17 cellular contexts compared by ENCODE assay signal in genomic region chr17:17117923-17118322, GRCh38.
A peak's percentile ranks its signal among the peaks of the same experiment; 100 is the strongest.
DNase-seq lines count a peak whose midpoint lies in the region; FAIRE-seq and TF ChIP-seq lines count a peak whose summit lies in the region.
"Had no signal": no experiment of that assay in that cellular context is flagged by ENCODE, and none has a peak within 500 bp of the region (broad histone marks: within the 10 kb centered on the region; RNA-seq: fewer than 3 reads in every experiment).

No MANE protein-coding gene starts in this region.

- no peak overlapping the region for H3K9ac ChIP-seq in kidney (ENCODE audit: low read length in 2 of 2)
- H3K9ac ChIP-seq: SK-N-SH had no signal

- H3K27me3 ChIP-seq in CD8-positive, alpha-beta memory T cell (ENCODE audit: insufficient read depth, low read length, poor library complexity, severe bottlenecking), result no peaks in the 10 kb centered on the region
- H3K27me3 ChIP-seq: hepatocyte, suprapubic skin had no signal

- POLR2A ChIA-PET in CD8-positive, alpha-beta memory T cell (lab: Charles Lee), result no interaction called here

- H3K27me3 Mint-ChIP-seq in activated CD4-positive, alpha-beta T cell treated with anti-CD3 and anti-CD28 coated beads, Interleukin-2, amount 10 ng/mL, durations not matched to agents 24 days and 14 days, result no peaks in the 10 kb centered on the region
- H3K27me3 Mint-ChIP-seq in CD8-positive, alpha-beta memory T cell, result peaks cover 0 to 1% of the 10 kb centered on the region in 2 donors
- no peaks in the 10 kb centered on the region for H3K27me3 Mint-ChIP-seq in nephron (ENCODE audit: low read depth)
- H3K27me3 Mint-ChIP-seq: dendritic cell treated with granulocyte-macrophage colony-stimulating factor and Interleukin-4, amounts not matched to agents 40 ng/mL and 50 ng/mL, for 4 days; progenitor cell of endocrine pancreas had no signal

- no peaks in the 10 kb centered on the region for H3K36me3 ChIP-seq in CD8-positive, alpha-beta memory T cell (ENCODE audit: insufficient read depth, low read length)
- no peaks in the 10 kb centered on the region for H3K36me3 ChIP-seq in kidney (ENCODE audit: control insufficient read depth in 1 of 2, insufficient read depth in 2 of 2, low read length in 2 of 2)
- H3K36me3 ChIP-seq: suprapubic skin had no signal

- H3K27ac Mint-ChIP-seq in activated CD4-positive, alpha-beta T cell treated with anti-CD3 and anti-CD28 coated beads, Interleukin-2, amount 10 ng/mL, durations not matched to agents 24 days and 14 days, result peak overlapping the region; percentile 42
- H3K27ac Mint-ChIP-seq in CD8-positive, alpha-beta memory T cell, result peak overlapping the region; percentile 65 to 98 (median 94)
- H3K27ac Mint-ChIP-seq in nephron, result peak overlapping the region in 2 of 3 experiments; percentile 62 to 95
- H3K27ac Mint-ChIP-seq: dendritic cell treated with granulocyte-macrophage colony-stimulating factor and Interleukin-4, amounts not matched to agents 40 ng/mL and 50 ng/mL, for 4 days; progenitor cell of endocrine pancreas had no signal

- no peaks in the 10 kb centered on the region for H3K9me3 Mint-ChIP-seq in activated CD4-positive, alpha-beta T cell treated with anti-CD3 and anti-CD28 coated beads, Interleukin-2, amount 10 ng/mL, durations not matched to agents 24 days and 14 days
- no peaks in the 10 kb centered on the region for H3K9me3 Mint-ChIP-seq in CD8-positive, alpha-beta memory T cell
- H3K9me3 Mint-ChIP-seq in nephron, result no peaks in the 10 kb centered on the region
- H3K9me3 Mint-ChIP-seq: dendritic cell treated with granulocyte-macrophage colony-stimulating factor and Interleukin-4, amounts not matched to agents 40 ng/mL and 50 ng/mL, for 4 days had no signal

- H3K36me3 Mint-ChIP-seq in activated CD4-positive, alpha-beta T cell treated with anti-CD3 and anti-CD28 coated beads, Interleukin-2, amount 10 ng/mL, durations not matched to agents 24 days and 14 days (ENCODE audit: low read depth), result peaks cover 4% of the 10 kb centered on the region
- H3K36me3 Mint-ChIP-seq in CD8-positive, alpha-beta memory T cell, result no peaks in the 10 kb centered on the region
- no peaks in the 10 kb centered on the region for H3K36me3 Mint-ChIP-seq in nephron (ENCODE audit: low read depth)

- peak overlapping the region; percentile 64 for H3K27ac ChIP-seq in CD8-positive, alpha-beta memory T cell (ENCODE audit: low read depth, low read length)
- H3K27ac ChIP-seq in caudate nucleus (ENCODE audit: low read depth, low read length), result peak overlapping the region; percentile 28
- H3K27ac ChIP-seq in kidney (ENCODE audit: low read depth in 2 of 2, low read length in 2 of 2), result no peak overlapping the region

- no peak overlapping the region for H3K4me3 ChIP-seq in CD8-positive, alpha-beta memory T cell (ENCODE audit: low read length)
- no peak overlapping the region for H3K4me3 ChIP-seq in kidney (ENCODE audit: low read length in 2 of 2)
- H3K4me3 ChIP-seq: hepatocyte, suprapubic skin had no signal

- H3K4me3 Mint-ChIP-seq in activated CD4-positive, alpha-beta T cell treated with anti-CD3 and anti-CD28 coated beads, Interleukin-2, amount 10 ng/mL, durations not matched to agents 24 days and 14 days, result no peak overlapping the region
- peak overlapping the region in 4 of 7 donors; percentile 15 to 54 (median 26) for H3K4me3 Mint-ChIP-seq in CD8-positive, alpha-beta memory T cell
- no peak overlapping the region for H3K4me3 Mint-ChIP-seq in nephron
- H3K4me3 Mint-ChIP-seq: dendritic cell treated with granulocyte-macrophage colony-stimulating factor and Interleukin-4, amounts not matched to agents 40 ng/mL and 50 ng/mL, for 4 days had no signal

- intact Hi-C loops in activated CD4-positive, alpha-beta T cell treated with anti-CD3 and anti-CD28 coated beads, Interleukin-2, amount 10 ng/mL, durations not matched to agents 24 days and 14 days (cut with micrococcal nuclease), result loop anchor here (5.0 kb wide), 2 partner anchors 59 to 76 kb away; partner anchors contain the start of gene MPRIP
- intact Hi-C loops in kidney (cut with DNase I), result no loop called here

- H3K4me1 ChIP-seq in CD8-positive, alpha-beta memory T cell (ENCODE audit: insufficient read depth, low read length), result peaks cover 75% of the 10 kb centered on the region
- peaks cover 31 to 53% of the 10 kb centered on the region in 2 donors for H3K4me1 ChIP-seq in kidney (ENCODE audit: control insufficient read depth in 1 of 2, insufficient read depth in 1 of 2, low read depth in 1 of 2, low read length in 2 of 2)

- TF ChIP-seq CTCF in nephron (IDR thresholded peaks at IDR 0.05; ENCODE audit: unreplicated experiment in 3 of 3) (no peak), kidney (IDR thresholded peaks at IDR 0.05; ENCODE audit: borderline replicate concordance, extremely low read depth, insufficient read depth) (no peak)

- no peaks in the 10 kb centered on the region for H3K9me3 ChIP-seq in CD8-positive, alpha-beta memory T cell (ENCODE audit: low read length)
- no peaks in the 10 kb centered on the region for H3K9me3 ChIP-seq in kidney (ENCODE audit: control insufficient read depth in 1 of 2, low read length in 2 of 2)
- H3K9me3 ChIP-seq: SK-N-SH, suprapubic skin had no signal

- no peak for FAIRE-seq in kidney (lab: Jason Lieb, UNC)
- FAIRE-seq: D721Med had no signal

- DNase-seq in activated CD4-positive, alpha-beta T cell treated with anti-CD3 and anti-CD28 coated beads, Interleukin-2, amount 10 ng/mL, durations not matched to agents 24 days and 14 days, result no peak
- DNase-seq in activated CD4-positive, alpha-beta T cell treated with anti-CD3 and anti-CD28 coated beads for 48 hours, result no peak
- no peak for DNase-seq in CD8-positive, alpha-beta memory T cell
- DNase-seq in caudate nucleus (lab: John Stamatoyannopoulos, UW) (no peak), globus pallidus (ENCODE audit: low spot score) (no peak), Kasumi-1 (lab: John Stamatoyannopoulos, UW) (no peak), kidney (no peak)
- DNase-seq: activated CD8-positive, alpha-beta memory T cell treated with anti-CD3 and anti-CD28 coated beads, Interleukin-2, amount 50 U/mL, for 4 hours; NCI-H1694; NCI-H510A treated with DMSO at 0.1 percent for 48 hours; SK-N-SH had no signal

- CTCF ChIA-PET in CD8-positive, alpha-beta memory T cell (lab: Charles Lee), result no interaction called here

- H3K4me1 Mint-ChIP-seq in activated CD4-positive, alpha-beta T cell treated with anti-CD3 and anti-CD28 coated beads, Interleukin-2, amount 10 ng/mL, durations not matched to agents 24 days and 14 days, result peaks cover 67% of the 10 kb centered on the region
- peaks cover 85 to 94% (median 90%) of the 10 kb centered on the region in 3 donors for H3K4me1 Mint-ChIP-seq in CD8-positive, alpha-beta memory T cell
- peaks cover 60% of the 10 kb centered on the region for H3K4me1 Mint-ChIP-seq in nephron

Comparison
In these comparisons a context has a peak if more than half of its experiments do, and no peak if none do; other contexts are left out.
1. H3K27ac Mint-ChIP-seq: peak in every context shown above with its lines; median percentile 94 in CD8-positive, alpha-beta memory T cell; 78 in nephron; 42 in activated CD4-positive, alpha-beta T cell treated with anti-CD3 and anti-CD28 coated beads, Interleukin-2, amount 10 ng/mL, durations not matched to agents 24 days and 14 days.
2. H3K4me3 Mint-ChIP-seq: peak in CD8-positive, alpha-beta memory T cell (4 of 7); none in activated CD4-positive, alpha-beta T cell treated with anti-CD3 and anti-CD28 coated beads, Interleukin-2, amount 10 ng/mL, durations not matched to agents 24 days and 14 days (single experiment) and nephron (0 of 3).
3. H3K27ac ChIP-seq: peak in CD8-positive, alpha-beta memory T cell (single experiment) and caudate nucleus (single experiment); none in kidney (0 of 2).